ENCODE assay signal across 8 cellular contexts in the genomic region with DNA sequence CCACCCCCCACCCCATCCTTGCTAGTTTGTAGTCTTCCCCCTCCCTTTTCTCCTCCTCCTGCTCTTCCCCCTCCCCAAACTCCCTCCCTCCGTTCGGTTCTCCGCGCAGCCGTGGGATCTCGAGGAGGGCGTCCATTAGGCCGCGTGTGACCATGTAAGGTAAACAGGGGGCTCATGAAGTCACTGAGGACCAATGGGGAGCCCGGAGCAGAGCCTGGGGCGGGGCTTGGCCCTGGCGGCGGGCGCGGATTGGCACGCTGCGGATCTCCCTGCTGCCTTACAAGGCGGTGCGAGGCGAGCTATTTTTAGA. TPM values are rescaled to one million over a fixed set of nuclear protein-coding genes. Genes with fewer than 3 reads are reported as not detected.
DNase-seq lines count a peak whose midpoint lies in the region; TF ChIP-seq lines count a peak whose summit lies in the region.

No MANE protein-coding gene starts in this region.

- peak overlapping the region; percentile 41; the same call in 1 of the 2 replicates for H3K27ac ChIP-seq in DOHH2 (ENCODE audit: low read depth, low read length)

- H3K9me2 ChIP-seq in DOHH2 (replicated peaks; ENCODE audit: control insufficient read depth, low read length) (no peaks in the 10 kb centered on the region), Loucy (replicated peaks; ENCODE audit: low read depth, low read length) (no peaks in the 10 kb centered on the region)

- peak overlapping the region; percentile 89 to 99 (median 96) for H3K4me3 Mint-ChIP-seq in nephron

- H3K9me3 Mint-ChIP-seq in nephron = peaks cover 6% of the 10 kb centered on the region

- H3K4me1 Mint-ChIP-seq in nephron = peaks cover 33% of the 10 kb centered on the region

- H4K20me1 ChIP-seq in DOHH2 (ENCODE audit: control insufficient read depth, insufficient read depth, low read depth, low read length) (no peaks in the 10 kb centered on the region), Loucy (ENCODE audit: insufficient read depth, low read length, poor library complexity, severe bottlenecking) (peaks cover 8% of the 10 kb centered on the region)

- no peaks in the 10 kb centered on the region for H3K27me3 Mint-ChIP-seq in nephron (ENCODE audit: low read depth)

- H3K4me3 ChIP-seq in DOHH2 (ENCODE audit: low read length) = peak overlapping the region; percentile 66
- H3K4me3 ChIP-seq in H7 (ENCODE audit: insufficient read depth, low read depth, low read length) = peak overlapping the region; percentile 76
- peak overlapping the region; percentile 92 for H3K4me3 ChIP-seq in Loucy (ENCODE audit: low read length, poor library complexity, severe bottlenecking)
- peak overlapping the region; percentile 85 for H3K4me3 ChIP-seq in fibroblast of villous mesenchyme (ENCODE audit: low read depth, low read length)

- peak overlapping the region; percentile 97 for H3K9ac ChIP-seq in Loucy (ENCODE audit: low read depth, low read length, poor library complexity, severe bottlenecking)

- H3K79me2 ChIP-seq in DOHH2 (ENCODE audit: control insufficient read depth, low read length) = no peaks in the 10 kb centered on the region
- peaks cover 11% of the 10 kb centered on the region; the same call in 1 of the 2 replicates for H3K79me2 ChIP-seq in Loucy (ENCODE audit: insufficient read depth, low read length)

- TF ChIP-seq CTCF in DOHH2 (IDR thresholded peaks at IDR 0.05; ENCODE audit: low read depth, low read length, poor library complexity, severe bottlenecking) = no peak
- TF ChIP-seq CTCF in Loucy (conservative IDR thresholded peaks at IDR 0.05; ENCODE audit: low read length) = no peak
- no peak for TF ChIP-seq CTCF in fibroblast of villous mesenchyme (IDR thresholded peaks at IDR 0.05; ENCODE audit: insufficient read depth, low read depth, low read length)
- no peak for TF ChIP-seq CTCF in nephron (IDR thresholded peaks at IDR 0.05; ENCODE audit: unreplicated experiment in 3 of 3)

- H3K4me2 ChIP-seq in DOHH2 (ENCODE audit: low read length) (peak overlapping the region; percentile 69), Loucy (ENCODE audit: low read depth, low read length, poor library complexity, severe bottlenecking) (peak overlapping the region; percentile 95)

- H3F3A ChIP-seq in DOHH2 (ENCODE audit: control insufficient read depth, insufficient read depth) = no peaks in the 10 kb centered on the region
- no peaks in the 10 kb centered on the region for H3F3A ChIP-seq in Loucy (ENCODE audit: low read depth)

- H3K9me3 ChIP-seq in DOHH2 (ENCODE audit: control insufficient read depth, insufficient read depth, low read length) = no peaks in the 10 kb centered on the region
- H3K9me3 ChIP-seq in Loucy (ENCODE audit: insufficient read depth, low read depth, low read length) = no peaks in the 10 kb centered on the region

- H2AFZ ChIP-seq in Loucy (ENCODE audit: low read length) = no peak overlapping the region

- H3K4me1 ChIP-seq in DOHH2 (ENCODE audit: control insufficient read depth, low read length) (peaks cover 9% of the 10 kb centered on the region; the same call in 1 of the 2 replicates), Loucy (ENCODE audit: insufficient read depth, low read length, poor library complexity, severe bottlenecking) (peaks cover 33% of the 10 kb centered on the region)

- H3K36me3 ChIP-seq in DOHH2 (ENCODE audit: control insufficient read depth, low read length) (no peaks in the 10 kb centered on the region), H7 (replicated peaks; ENCODE audit: control insufficient read depth, insufficient read depth, low read length) (no peaks in the 10 kb centered on the region), Loucy (ENCODE audit: insufficient read depth, low read length) (no peaks in the 10 kb centered on the region)

- H3K27ac Mint-ChIP-seq in nephron = peak overlapping the region; percentile 89 to 100 (median 100)

- no peaks in the 10 kb centered on the region for H3K36me3 Mint-ChIP-seq in nephron (ENCODE audit: low read depth)

- peaks cover 75% of the 10 kb centered on the region for H3K27me3 ChIP-seq in DOHH2 (ENCODE audit: control insufficient read depth, low read length)
- no peaks in the 10 kb centered on the region for H3K27me3 ChIP-seq in H7 (ENCODE audit: control insufficient read depth, insufficient read depth, low read length)
- no peaks in the 10 kb centered on the region for H3K27me3 ChIP-seq in Loucy (ENCODE audit: insufficient read depth, low read length, poor library complexity, severe bottlenecking)

- DNase-seq in H7 (peak; percentile 96), SIG-M5 treated with dmso at 0.1 percent for 504 hours (lab: John Stamatoyannopoulos, UW; ENCODE audit: unreplicated experiment) (peak; percentile 98), fibroblast of villous mesenchyme (ENCODE audit: low read depth) (peak; percentile 100)
- DNase-seq in activated naive CD4-positive, alpha-beta T cell (lab: John Stamatoyannopoulos, UW) = peak; percentile 85 to 96 (median 90)
- peak; percentile 92 for DNase-seq in stimulated activated naive CD4-positive, alpha-beta T cell treated with Interleukin-2 at 50 U/mL for 16 hours (lab: John Stamatoyannopoulos, UW)

RNA-seq across cellular contexts. Expression of a gene that starts 0.2 kb away (rescaled TPM):
- total RNA-seq in H7 (2014; rRNA removed; shearing (Covaris generic)) = 19.9 and 21.6 TPM in 2 replicates
- 26.4 and 28.1 TPM in 2 replicates for total RNA-seq in fibroblast of villous mesenchyme

Comparison
In these comparisons a context has a peak if more than half of its experiments do, and no peak if none do; other contexts are left out.
1. Peak in every context shown above with its lines: DNase-seq, H3K4me3 ChIP-seq and H3K27ac ChIP-seq.